ENCODE assay signal across 8 cellular contexts in genomic region chr2:240565267-240566202, GRCh38. TPM values are rescaled to one million over a fixed set of nuclear protein-coding genes. Genes with fewer than 3 reads are reported as not detected.
A peak's percentile ranks its signal among the peaks of the same experiment; 100 is the strongest.
DNase-seq lines count a peak whose midpoint lies in the region; ATAC-seq lines count a peak whose summit lies in the region.

No MANE protein-coding gene starts in this region.

- in situ Hi-C loops in ACHN (cut with HindIII; ENCODE audit: low pct_ligation_motif_present, low pct_unique_long_range_greater_than_20kb, low sequenced_read_pairs), result no loop called here

- peaks cover 0 to 4% of the 10 kb centered on the region in 2 donors for H3K4me1 ChIP-seq in aorta (ENCODE audit: control insufficient read depth in 1 of 2, insufficient read depth in 2 of 2, low read length in 2 of 2)

- H3K4me3 ChIP-seq in aorta (ENCODE audit: low read length in 2 of 2), result no peak overlapping the region

- no peaks in the 10 kb centered on the region for H3K9me3 ChIP-seq in aorta (ENCODE audit: control insufficient read depth, low read length)

- 65% methylated on average over 27 of the region's 27 CpGs for WGBS in aorta, 2 donors

- peak; percentile 93 for DNase-seq in ACHN
- peak; percentile 96 for DNase-seq in RPMI7951 (ENCODE audit: low read depth)
- peak; percentile 81 to 86 for DNase-seq in activated T-helper 1 cell treated with anti-CD3 and anti-CD28 coated beads, Interleukin-2, amount 50 U/mL, for 16 hours (ENCODE audit: low read depth in 1 of 2, low spot score in 1 of 2)
- peak; percentile 38 for DNase-seq in globus pallidus (ENCODE audit: low spot score)
- peak; percentile 71 for DNase-seq in renal cortical epithelial cell (ENCODE audit: low read depth)
- DNase-seq in aorta, result peak; percentile 89 to 90

- H3K27ac ChIP-seq in aorta (ENCODE audit: low read depth in 1 of 2, low read length in 2 of 2), result peak overlapping the region in 1 of 2 donors; percentile 23

- intact Hi-C loops in aorta (cut with DNase I), result loop anchor here in 1 of 2 donors (10.0 kb wide), 1 partner anchor 429 kb away; the partner anchor contains the start of gene SNED1

- ATAC-seq in GM18907 (IDR thresholded peaks at IDR 0.05; ENCODE audit: unreplicated experiment) (peak; percentile 40), HG03159 (IDR thresholded peaks at IDR 0.05; ENCODE audit: unreplicated experiment) (peak; percentile 31), aorta (ENCODE audit: low FRiP score) (peak; percentile 17)

- no peaks in the 10 kb centered on the region for H3K27me3 ChIP-seq in aorta (ENCODE audit: control insufficient read depth in 1 of 2, insufficient read depth in 2 of 2, low read length in 1 of 2)

- no peaks in the 10 kb centered on the region for H3K36me3 ChIP-seq in aorta (ENCODE audit: control insufficient read depth in 1 of 2, insufficient read depth in 2 of 2, low read length in 1 of 2)

RNA-seq across cellular contexts. Expression of gene RNPEPL1, which starts 2.7 kb away (rescaled TPM):
- 13.1 and 15.4 TPM in 2 replicates for total RNA-seq in RPMI7951 (2014; rRNA removed; shearing (Covaris generic))
- total RNA-seq in renal cortical epithelial cell (14.9 and 74.1 TPM in 2 replicates), aorta (10 to 100 TPM; 42.9 to 46.9 TPM)
- 100 to 1,000 TPM in 1 of 2 donors, 10 to 100 TPM in 1; 48.2 to 108 TPM for polyA plus RNA-seq in aorta

RNA-seq across cellular contexts. Expression of gene DUSP28, which starts 5.4 kb away (rescaled TPM):
- total RNA-seq in RPMI7951 (2014; rRNA removed; shearing (Covaris generic)), result 5.3 and 11.7 TPM in 2 replicates
- total RNA-seq in renal cortical epithelial cell (3.1 and 4.0 TPM in 2 replicates), aorta (1 to 10 TPM; 2.1 to 3.4 TPM)
- 1 to 10 TPM; 3.0 to 5.0 TPM for polyA plus RNA-seq in aorta

RNA-seq across cellular contexts. Expression of gene ANKMY1, which starts 7.7 kb away (rescaled TPM):
- 3.6 and 4.0 TPM in 2 replicates for total RNA-seq in RPMI7951 (2014; rRNA removed; shearing (Covaris generic))
- total RNA-seq in renal cortical epithelial cell (4.3 and 9.7 TPM in 2 replicates), aorta (10 to 100 TPM; 10.4 to 22.0 TPM)
- polyA plus RNA-seq in aorta, result 1 to 10 TPM; 6.2 to 6.6 TPM

RNA-seq across cellular contexts. Expression of gene CAPN10, which starts 21.0 kb away (rescaled TPM):
- 11.4 and 14.0 TPM in 2 replicates for total RNA-seq in RPMI7951 (2014; rRNA removed; shearing (Covaris generic))
- total RNA-seq in renal cortical epithelial cell (29.5 and 32.8 TPM in 2 replicates), aorta (10 to 100 TPM; 23.7 to 35.5 TPM)
- polyA plus RNA-seq in aorta, result 10 to 100 TPM; 12.6 to 66.9 TPM

RNA-seq across cellular contexts. Expression of gene GPR35, which starts 59.7 kb away (rescaled TPM):
- total RNA-seq in RPMI7951 (2014; rRNA removed; shearing (Covaris generic)), result 0.10 and 0.12 TPM in 2 replicates
- total RNA-seq in renal cortical epithelial cell (1.6 TPM in 1 of 2 replicates, not detected in the other), aorta (1 to 10 TPM; 2.1 to 3.9 TPM)
- 10 to 100 TPM; 10.1 to 14.5 TPM for polyA plus RNA-seq in aorta

Comparison
In these comparisons a context has a peak if more than half of its experiments do, and no peak if none do; other contexts are left out.
1. DNase-seq: peak in every context shown above with its lines; median percentile 96 in RPMI7951; 93 in ACHN; 90 in aorta; 84 in activated T-helper 1 cell treated with anti-CD3 and anti-CD28 coated beads, Interleukin-2, amount 50 U/mL, for 16 hours; 71 in renal cortical epithelial cell; 38 in globus pallidus.